In the genomic region with DNA sequence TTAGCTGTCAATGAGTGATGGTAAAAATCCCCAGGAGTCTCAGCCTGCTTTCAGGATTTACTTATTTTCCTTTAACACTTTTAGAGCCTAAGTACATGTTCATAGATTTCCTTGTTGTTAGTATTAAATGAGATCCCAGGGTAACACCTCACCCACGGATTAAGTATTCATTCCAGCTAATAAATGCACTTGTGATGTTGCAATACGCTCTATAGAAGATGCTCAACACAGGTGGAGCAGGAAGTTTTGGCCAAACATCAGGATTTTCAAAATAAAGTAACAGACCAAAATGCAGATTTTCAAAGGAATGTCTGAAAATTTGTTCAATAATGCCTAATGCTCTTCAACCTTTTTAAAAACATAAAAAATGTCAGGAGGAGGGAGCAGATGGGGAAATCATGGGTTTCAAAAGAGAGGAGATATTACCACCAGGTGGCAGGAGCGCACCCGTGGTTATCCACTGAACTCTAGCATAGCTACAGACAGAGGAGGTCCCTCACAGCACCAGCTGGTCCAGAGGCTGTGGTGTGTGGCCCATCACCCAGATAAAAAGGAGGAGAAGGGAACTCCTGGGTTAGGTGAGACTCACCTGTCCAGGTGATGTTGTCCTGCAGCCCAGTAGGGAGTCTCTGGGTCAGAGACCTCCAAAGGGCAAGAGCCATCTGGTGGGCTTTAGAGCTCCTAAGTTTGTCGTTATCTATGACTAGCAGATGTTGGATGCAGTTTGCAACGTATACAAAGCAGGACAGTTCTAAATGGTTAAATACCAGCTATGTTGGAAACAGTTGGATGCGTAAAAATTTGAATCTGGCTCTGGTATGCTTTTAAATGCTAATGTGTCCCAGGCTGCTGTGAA, we compare ENCODE assay signal across 8 cellular contexts.
DNase-seq lines count a peak whose midpoint lies in the region; ATAC-seq and TF ChIP-seq lines count a peak whose summit lies in the region.

No MANE protein-coding gene starts in this region.

- TF ChIP-seq CTCF in CD14-positive monocyte (IDR thresholded peaks at IDR 0.05) (peak; percentile 63), OCI-LY3 (IDR thresholded peaks at IDR 0.05; ENCODE audit: low read depth, low read length) (peak; percentile 71), gastroesophageal sphincter (IDR thresholded peaks at IDR 0.05) (peak; percentile 28 to 74 (median 48))

- H3K9me3 ChIP-seq in OCI-LY3 (ENCODE audit: insufficient read depth, low read length) (no peaks in the 10 kb centered on the region), gastroesophageal sphincter (no peaks in the 10 kb centered on the region)

- H2AFZ ChIP-seq in OCI-LY3 (ENCODE audit: low read depth, low read length) = no peak overlapping the region

- H3K27me3 ChIP-seq in OCI-LY3 (ENCODE audit: low read depth, low read length) (no peaks in the 10 kb centered on the region), gastroesophageal sphincter (peaks cover 11% of the 10 kb centered on the region)

- no peaks in the 10 kb centered on the region for H3K79me2 ChIP-seq in OCI-LY3 (ENCODE audit: low read length)

- DNase-seq in CD14-positive monocyte (ENCODE audit: low spot score) = no peak
- peak; percentile 12 for DNase-seq in activated T-helper 9 cell treated with anti-CD3 and anti-CD28 coated beads, Interleukin-2, amount 50 U/mL, for 16 hours (ENCODE audit: low read depth)
- peak; percentile 23 to 91 (median 70) for DNase-seq in posterior cingulate gyrus
- DNase-seq in NOMO-1 treated with dmso at 0.1 percent for 144 hours (lab: John Stamatoyannopoulos, UW; ENCODE audit: unreplicated experiment) = no peak

- H3K4me1 ChIP-seq in OCI-LY3 (ENCODE audit: low read length) = no peaks in the 10 kb centered on the region
- H3K4me1 ChIP-seq in gastroesophageal sphincter = no peaks in the 10 kb centered on the region

- H3K36me3 Mint-ChIP-seq in CD14-positive monocyte = no peaks in the 10 kb centered on the region

- H3K4me1 Mint-ChIP-seq in CD14-positive monocyte = no peaks in the 10 kb centered on the region

- H3K4me3 ChIP-seq in OCI-LY3 (ENCODE audit: low read length) (no peak overlapping the region), gastroesophageal sphincter (no peak overlapping the region)

- no peak for TF ChIP-seq EP300 in gastroesophageal sphincter (IDR thresholded peaks at IDR 0.05)

- intact Hi-C loops in CD14-positive monocyte (cut with micrococcal nuclease) = loop anchor here (1.0 to 5.0 kb wide), 2 partner anchors 185 to 189 kb away; no protein-coding TSS in a partner anchor
- intact Hi-C loops in posterior cingulate gyrus (cut with DNase I) = loop anchor here (1.0 kb wide), 2 partner anchors 185 to 272 kb away; no protein-coding TSS in a partner anchor

- ATAC-seq in GM18907 (IDR thresholded peaks at IDR 0.05; ENCODE audit: unreplicated experiment) (peak; percentile 96), HG03280 (IDR thresholded peaks at IDR 0.05; ENCODE audit: unreplicated experiment) (peak; percentile 50), gastroesophageal sphincter (peak; percentile 72)

- H3K9ac ChIP-seq in OCI-LY3 (ENCODE audit: low read length) = no peak overlapping the region

- TF ChIP-seq POLR2A in gastroesophageal sphincter (IDR thresholded peaks at IDR 0.05) = no peak

- H3K36me3 ChIP-seq in OCI-LY3 (replicated peaks; ENCODE audit: low read depth, low read length) (no peaks in the 10 kb centered on the region), gastroesophageal sphincter (no peaks in the 10 kb centered on the region)

- H3K9me3 Mint-ChIP-seq in CD14-positive monocyte = peaks cover 0 to 2% (median 0%) of the 10 kb centered on the region in 7 donors

- H3K4me2 ChIP-seq in OCI-LY3 (ENCODE audit: low read length) = no peak overlapping the region

- H3K27ac ChIP-seq in OCI-LY3 (ENCODE audit: low read length) = no peak overlapping the region
- no peak overlapping the region for H3K27ac ChIP-seq in gastroesophageal sphincter

- peaks cover 3 to 6% (median 4%) of the 10 kb centered on the region in 3 donors for H3K27me3 Mint-ChIP-seq in CD14-positive monocyte (ENCODE audit: low read depth in 3 of 3)

- no peaks in the 10 kb centered on the region for H4K20me1 ChIP-seq in OCI-LY3 (ENCODE audit: insufficient read depth, low read length)

- no peak overlapping the region for H3K27ac Mint-ChIP-seq in CD14-positive monocyte

- H3K4me3 Mint-ChIP-seq in CD14-positive monocyte = no peak overlapping the region

- WGBS in gastroesophageal sphincter (ENCODE audit: low coverage in 1 of 2), 2 donors = 51% methylated on average over 7 of the region's 7 CpGs

Comparison
In these comparisons a context has a peak if more than half of its experiments do, and no peak if none do; other contexts are left out.
1. DNase-seq: peak in activated T-helper 9 cell treated with anti-CD3 and anti-CD28 coated beads, Interleukin-2, amount 50 U/mL, for 16 hours (single experiment) and posterior cingulate gyrus (10 of 10); none in CD14-positive monocyte (single experiment) and NOMO-1 treated with dmso at 0.1 percent for 144 hours (single experiment).
2. Peak in every context shown above with its lines, with median percentiles within 50 percentile points of each other: CTCF ChIP-seq and ATAC-seq.